In the genomic region with DNA sequence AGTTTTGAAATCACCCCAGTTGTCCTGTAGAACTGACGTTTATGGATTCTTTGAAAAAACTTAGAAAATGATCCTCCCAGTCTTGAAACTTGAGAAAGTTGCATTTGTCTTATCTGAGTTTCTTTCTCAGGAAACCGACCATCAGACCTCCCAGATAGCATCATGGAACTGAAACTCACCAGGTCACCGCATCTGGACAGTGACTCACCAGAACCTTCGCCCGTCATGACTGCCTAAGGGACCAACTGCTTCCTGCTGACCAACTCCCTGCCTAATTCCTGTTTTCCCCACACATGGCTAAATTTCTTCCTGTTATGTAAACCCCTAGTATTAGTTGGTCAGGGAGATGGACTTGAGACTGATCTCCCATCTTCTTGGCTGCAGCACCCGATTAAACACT, we compare ENCODE assay signal across 28 cellular contexts.
"Had no signal": no experiment of that assay in that cellular context is flagged by ENCODE, and none has a peak within 500 bp of the region (broad histone marks: within the 10 kb centered on the region; RNA-seq: fewer than 3 reads in every experiment).

No MANE protein-coding gene starts in this region.

- H3K27ac ChIP-seq: ascending aorta, cardiac muscle cell, colonic mucosa, VCaP had no signal

- ATAC-seq: activated CD8-positive, alpha-beta memory T cell treated with anti-CD3 and anti-CD28 coated beads, Interleukin-2, amount 10 ng/mL, durations not matched to agents 7 days and 5 days; activated CD8-positive, alpha-beta T cell treated with anti-CD3 and anti-CD28 coated beads, Interleukin-2, amount 10 ng/mL, durations not matched to agents 7 days and 5 days; activated naive CD8-positive, alpha-beta T cell treated with anti-CD3 and anti-CD28 coated beads, Interleukin-2, amount 50 U/mL, for 24 hours; T-helper 17 cell had no signal

- H3K4me1 ChIP-seq: ascending aorta, colonic mucosa had no signal

- H3K9me3 ChIP-seq: ascending aorta, colonic mucosa had no signal

- H3K27me3 ChIP-seq: ascending aorta, cardiac muscle cell, colonic mucosa had no signal

- DNase-seq: activated B cell treated with CpG ODN at 0.5 μM for 24 hours; activated CD4-positive, alpha-beta memory T cell treated with anti-CD3 and anti-CD28 coated beads, Interleukin-2, amount 10 ng/mL, durations not matched to agents 7 days and 5 days; activated CD4-positive, alpha-beta T cell treated with anti-CD3 and anti-CD28 coated beads for 48 hours; activated CD4-positive, alpha-beta T cell treated with anti-CD3 and anti-CD28 coated beads, Interleukin-2, amount 10 ng/mL, durations not matched to agents 7 days and 5 days; activated CD4-positive, alpha-beta T cell treated with anti-CD3 and anti-CD28 coated beads, Interleukin-2, amount 50 U/mL, for 48 hours; activated CD4-positive, CD25-positive, alpha-beta regulatory T cell treated with anti-CD3 and anti-CD28 coated beads, Interleukin-2, amount 50 U/mL, for 72 hours; activated CD8-positive, alpha-beta memory T cell treated with anti-CD3 and anti-CD28 coated beads for 24 hours; activated CD8-positive, alpha-beta memory T cell treated with anti-CD3 and anti-CD28 coated beads, Interleukin-2, amount 10 ng/mL, durations not matched to agents 7 days and 5 days; activated CD8-positive, alpha-beta memory T cell treated with anti-CD3 and anti-CD28 coated beads, Interleukin-2, amount 50 U/mL, for 48 hours; activated CD8-positive, alpha-beta T cell treated with anti-CD3 and anti-CD28 coated beads, Interleukin-2, amount 10 ng/mL, durations not matched to agents 7 days and 5 days; activated effector memory CD4-positive, alpha-beta T cell treated with Interleukin-2 at 50 U/mL for 16 hours; activated gamma-delta T cell; activated naive CD4-positive, alpha-beta T cell treated with anti-CD3 and anti-CD28 coated beads, Interleukin-2, amount 10 ng/mL, durations not matched to agents 7 days and 5 days; activated naive CD4-positive, alpha-beta T cell treated with Interleukin-2 at 50 U/mL for 16 hours; activated naive CD8-positive, alpha-beta T cell treated with anti-CD3 and anti-CD28 coated beads, Interleukin-2, amount 10 ng/mL, durations not matched to agents 7 days and 5 days; activated naive CD8-positive, alpha-beta T cell treated with anti-CD3 and anti-CD28 coated beads, Interleukin-2, amount 50 U/mL, for 24 hours; activated T-cell treated with anti-CD3 and anti-CD28 coated beads, Interleukin-2, amount 50 U/mL, for 24 hours; activated T-cell treated with anti-CD3 and anti-CD28 coated beads, Interleukin-2, amount 50 U/mL, for 48 hours; amygdala; anterior cingulate cortex; caudate nucleus; cerebellar nuclear complex; colonic mucosa; T-helper 17 cell; T-helper 9 cell had no signal

- H3K36me3 ChIP-seq: ascending aorta, cardiac muscle cell, colonic mucosa had no signal

- H3K4me3 ChIP-seq: ascending aorta, cardiac muscle cell, colonic mucosa had no signal
